Comparison of ENCODE assay signal across 8 cellular contexts in genomic region chr3:17179381-17180205, GRCh38.
DNase-seq lines count a peak whose midpoint lies in the region; ATAC-seq and TF ChIP-seq lines count a peak whose summit lies in the region.

No MANE protein-coding gene starts in this region.

- peaks cover 8% of the 10 kb centered on the region for H3F3A ChIP-seq in neural cell (ENCODE audit: insufficient read depth, low read length, poor library complexity, severe bottlenecking)

- H3K27me3 ChIP-seq in neural cell (ENCODE audit: insufficient read depth, low read depth, low read length) = no peaks in the 10 kb centered on the region
- H3K27me3 ChIP-seq in stomach = no peaks in the 10 kb centered on the region
- H3K27me3 ChIP-seq in mesendoderm (ENCODE audit: insufficient read depth, low read length, poor library complexity) = no peaks in the 10 kb centered on the region

- H3K9ac ChIP-seq in neural cell (ENCODE audit: low read length) = peak overlapping the region; percentile 74
- no peak overlapping the region for H3K9ac ChIP-seq in mesendoderm (ENCODE audit: low read length)

- no peak overlapping the region for H3K18ac ChIP-seq in mesendoderm (ENCODE audit: low read length)

- intact Hi-C loops in stomach (cut with DNase I; ENCODE audit: low total_unique reads) = no loop called here

- ATAC-seq in GM18909 (IDR thresholded peaks at IDR 0.05; ENCODE audit: poor library complexity, unreplicated experiment) = peak; percentile 74
- peak; percentile 90 for ATAC-seq in HG02973 (IDR thresholded peaks at IDR 0.05; ENCODE audit: unreplicated experiment)

- H3K79me2 ChIP-seq in neural cell (replicated peaks; ENCODE audit: insufficient read depth, low read length) (no peaks in the 10 kb centered on the region), mesendoderm (ENCODE audit: control insufficient read depth, insufficient read depth, low read length) (no peaks in the 10 kb centered on the region)

- peak overlapping the region; percentile 49 for H3K4me3 ChIP-seq in neural cell (ENCODE audit: low read length)
- H3K4me3 ChIP-seq in stomach = no peak overlapping the region
- H3K4me3 ChIP-seq in mesendoderm (ENCODE audit: low read length) = no peak overlapping the region

- DNase-seq in NCI-H774 (lab: John Stamatoyannopoulos, UW) = peak; percentile 55
- no peak for DNase-seq in NCI-H2107 treated with DMSO at 0.1 percent for 48 hours (lab: John Stamatoyannopoulos, UW; ENCODE audit: unreplicated experiment)
- DNase-seq in stomach = no peak
- no peak for DNase-seq in mesendoderm
- DNase-seq in GM03348 (ENCODE audit: low spot score) = no peak

- H3K4me1 ChIP-seq in stomach (peaks cover 0 to 9% (median 0%) of the 10 kb centered on the region in 4 donors), mesendoderm (ENCODE audit: control insufficient read depth, low read depth, low read length) (no peaks in the 10 kb centered on the region)

- WGBS in stomach, 5 donors = 84 to 89% (median 85%) methylated on average over 7 of the region's 7 CpGs
- no CpG with 5 or more reads among the region's 7 CpGs for WGBS in mesendoderm (ENCODE audit: extremely low coverage, insufficient coverage, low lambda C conversion rate)

- H2BK15ac ChIP-seq in mesendoderm (replicated peaks; ENCODE audit: low read depth) = no peak overlapping the region

- H3K4me2 ChIP-seq in neural cell (ENCODE audit: low read length) = peak overlapping the region; percentile 87
- no peak overlapping the region for H3K4me2 ChIP-seq in mesendoderm (ENCODE audit: low read length)

- H4K20me1 ChIP-seq in neural cell (ENCODE audit: insufficient read depth) = no peaks in the 10 kb centered on the region

- H3K36me3 ChIP-seq in neural cell (ENCODE audit: insufficient read depth, low read length) (no peaks in the 10 kb centered on the region), stomach (peaks cover 13 to 25% (median 20%) of the 10 kb centered on the region in 4 donors), mesendoderm (ENCODE audit: control insufficient read depth, insufficient read depth, low read length) (no peaks in the 10 kb centered on the region)

- H3K27ac ChIP-seq in neural cell (ENCODE audit: low read length) (peak overlapping the region; percentile 99), stomach (no peak overlapping the region), mesendoderm (ENCODE audit: low read depth, low read length) (no peak overlapping the region)

- peak; percentile 99 for TF ChIP-seq EP300 in neural cell (conservative IDR thresholded peaks at IDR 0.05; ENCODE audit: poor library complexity, severe bottlenecking)
- no peak for TF ChIP-seq EP300 in stomach (IDR thresholded peaks at IDR 0.05)

- H3K9me2 ChIP-seq in neural cell (ENCODE audit: insufficient read depth, low read length) = no peaks in the 10 kb centered on the region

- H3K4ac ChIP-seq in mesendoderm (ENCODE audit: low read depth, low read length) = no peak overlapping the region

- H2AK5ac ChIP-seq in mesendoderm (ENCODE audit: low read length) = no peak overlapping the region

- H2BK120ac ChIP-seq in mesendoderm (ENCODE audit: low read depth, low read length) = no peak overlapping the region

- H4K5ac ChIP-seq in mesendoderm (ENCODE audit: low read length) = no peak overlapping the region

- peak; percentile 59 for TF ChIP-seq RAD21 in neural cell (conservative IDR thresholded peaks at IDR 0.05)

- H3K56ac ChIP-seq in mesendoderm (ENCODE audit: low read length) = no peak overlapping the region

- H3K23ac ChIP-seq in mesendoderm (ENCODE audit: low read length) = no peak overlapping the region

- no peak for TF ChIP-seq CTCF in neural cell (IDR thresholded peaks at IDR 0.05; ENCODE audit: poor library complexity, severe bottlenecking)
- TF ChIP-seq CTCF in stomach (IDR thresholded peaks at IDR 0.05) = no peak

- no peak overlapping the region for H4K8ac ChIP-seq in mesendoderm (ENCODE audit: low read depth, low read length)

- H3K79me1 ChIP-seq in mesendoderm (ENCODE audit: low read length) = no peaks in the 10 kb centered on the region

- H2AFZ ChIP-seq in neural cell (ENCODE audit: low read depth, low read length) = no peak overlapping the region

- no peak overlapping the region for H2BK5ac ChIP-seq in mesendoderm (ENCODE audit: low read length)

- TF ChIP-seq POLR2A in stomach (IDR thresholded peaks at IDR 0.05) = no peak

- H3K9me3 ChIP-seq in neural cell (ENCODE audit: low read length) (no peaks in the 10 kb centered on the region), stomach (no peaks in the 10 kb centered on the region)

TF ChIP-seq in neural cell, 6 proteins besides CTCF, POLR2A, EP300 and RAD21:
- TF ChIP-seq POLR2AphosphoS5 (IDR thresholded peaks at IDR 0.05) = peak; percentile 89
- peak; percentile 84 for TF ChIP-seq REST (IDR thresholded peaks at IDR 0.05; ENCODE audit: borderline replicate concordance)
- no peak for TF ChIP-seq TAF1 (IDR thresholded peaks at IDR 0.05; ENCODE audit: low read depth)
- peak; percentile 45 for TF ChIP-seq SMC3 (conservative IDR thresholded peaks at IDR 0.05; ENCODE audit: poor library complexity)
- peak; percentile 61 for TF ChIP-seq MXI1 (conservative IDR thresholded peaks at IDR 0.05; ENCODE audit: poor library complexity, severe bottlenecking)
- no peak for TF ChIP-seq EZH2 (IDR thresholded peaks at IDR 0.05; ENCODE audit: borderline replicate concordance, insufficient read depth, low read length, poor library complexity, severe bottlenecking)
TF ChIP-seq in neural cell: peak in this region for 4.
